ENCODE assay signal across 16 cellular contexts in the genomic region with DNA sequence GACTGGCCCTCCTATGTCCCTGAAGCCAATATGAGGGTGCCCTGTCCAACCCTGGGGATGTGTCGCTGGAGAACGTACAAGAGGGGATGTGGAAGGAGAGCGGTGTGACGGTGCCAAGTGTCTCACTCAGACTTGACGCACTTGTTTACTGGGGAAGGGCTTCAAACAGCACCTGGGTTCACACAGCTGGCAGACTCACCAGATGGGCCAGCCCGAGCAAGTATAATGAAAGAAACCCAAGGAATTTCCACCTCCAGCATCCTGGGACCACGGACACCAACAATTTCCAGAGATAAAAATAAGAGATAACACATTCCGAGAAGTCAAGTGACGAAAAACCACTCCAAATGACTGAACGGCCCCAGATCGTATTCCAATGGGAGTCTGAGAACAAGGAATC. TPM values are rescaled to one million over a fixed set of nuclear protein-coding genes. Genes with fewer than 3 reads are reported as not detected.
DNase-seq lines count a peak whose midpoint lies in the region; ATAC-seq and TF ChIP-seq lines count a peak whose summit lies in the region.
"Had no signal": no experiment of that assay in that cellular context is flagged by ENCODE, and none has a peak within 500 bp of the region (broad histone marks: within the 10 kb centered on the region; RNA-seq: fewer than 3 reads in every experiment).

No MANE protein-coding gene starts in this region.

- DNase-seq in heart left ventricle = no peak
- no peak for DNase-seq in Right ventricle myocardium inferior (ENCODE audit: missing footprints)
- no peak for DNase-seq in T-helper 17 cell
- DNase-seq in epithelial cell of esophagus (ENCODE audit: low read depth) = peak; percentile 67
- DNase-seq in substantia nigra (lab: John Stamatoyannopoulos, UW) = no peak
- DNase-seq in HEK293T (ENCODE audit: extremely low spot score) = no peak
- DNase-seq in activated CD8-positive, alpha-beta memory T cell treated with anti-CD3 and anti-CD28 coated beads, Interleukin-2, amount 50 U/mL, for 4 hours = no peak
- DNase-seq: activated naive CD8-positive, alpha-beta T cell treated with anti-CD3 and anti-CD28 coated beads, Interleukin-2, amount 10 ng/mL, durations not matched to agents 7 days and 5 days; effector CD8-positive, alpha-beta T cell; H7; hypothalamus; NCI-H2081 treated with DMSO at 0.1 percent for 48 hours; NCI-H524 treated with DMSO at 0.1 percent for 48 hours; stimulated activated CD4-positive, alpha-beta T cell treated with anti-CD3 and anti-CD28 coated beads, Interleukin-1b, Interleukin-23, amount 100 ng/mL, for 48 hours had no signal

- no peak for TF ChIP-seq POLR2A in heart left ventricle (IDR thresholded peaks at IDR 0.05)

- H3K27me3 ChIP-seq in heart left ventricle = no peaks in the 10 kb centered on the region

- ATAC-seq in heart left ventricle = peak in 3 of 4 donors; percentile 3 to 19 (median 12)
- no peak for ATAC-seq in Right ventricle myocardium inferior
- no peak for ATAC-seq in T-helper 17 cell
- ATAC-seq: activated CD4-positive, CD25-positive, alpha-beta regulatory T cell treated with anti-CD3 and anti-CD28 coated beads, Interleukin-2, amount 50 U/mL, for 24 hours; sciatic nerve had no signal

- TF ChIP-seq CTCF in heart left ventricle (IDR thresholded peaks at IDR 0.05) (no peak), epithelial cell of esophagus (IDR thresholded peaks at IDR 0.05; ENCODE audit: insufficient read depth, low read depth, low read length, missing control alignments) (no peak)

- CTCF ChIA-PET in HEK293T (lab: Yijun Ruan, JAX) = interaction anchor here (0.5 kb wide), 1 partner anchor 204 kb away, joined by 3 read pairs; no protein-coding TSS in a partner anchor

- H3K4me1 Mint-ChIP-seq in T-helper 17 cell = peaks cover 31% of the 10 kb centered on the region

- peak overlapping the region in 1 of 12 donors; percentile 10 for H3K27ac ChIP-seq in heart left ventricle
- H3K27ac ChIP-seq in substantia nigra (ENCODE audit: low read depth, low read length, poor library complexity, severe bottlenecking) = peak overlapping the region; percentile 13

- H3K4me3 Mint-ChIP-seq in T-helper 17 cell = no peak overlapping the region
- H3K4me3 Mint-ChIP-seq: activated naive CD8-positive, alpha-beta T cell treated with anti-CD3 and anti-CD28 coated beads, Interleukin-2, amount 10 ng/mL, durations not matched to agents 7 days and 5 days had no signal

- POLR2A ChIA-PET in HEK293T (lab: Yijun Ruan, JAX) = interaction anchor here (1.4 kb wide), 1 partner anchor 22 kb away, joined by 4 read pairs; a partner anchor contains a TSS

- H3K9me3 ChIP-seq in heart left ventricle = no peaks in the 10 kb centered on the region
- H3K9me3 ChIP-seq in T-helper 17 cell (ENCODE audit: control insufficient read depth, low read length, poor library complexity, severe bottlenecking) = no peaks in the 10 kb centered on the region

- 55 to 69% (median 65%) methylated on average over 11 of the region's 11 CpGs for WGBS in heart left ventricle, 4 donors

- intact Hi-C loops in heart left ventricle (cut with DNase I) = no loop called here
- intact Hi-C loops in Right ventricle myocardium inferior (cut with DNase I) = no loop called here

- H3K36me3 Mint-ChIP-seq in T-helper 17 cell (ENCODE audit: low read depth) = peaks cover 2% of the 10 kb centered on the region

- peaks cover 8 to 60% (median 35%) of the 10 kb centered on the region in 12 donors for H3K4me1 ChIP-seq in heart left ventricle

- H3K36me3 ChIP-seq in heart left ventricle = peaks cover 0 to 74% (median 61%) of the 10 kb centered on the region in 9 donors

- H3K4me3 ChIP-seq in heart left ventricle (no peak overlapping the region), epithelial cell of esophagus (ENCODE audit: low read length) (no peak overlapping the region)

- peak overlapping the region; percentile 78 for H3K27ac Mint-ChIP-seq in T-helper 17 cell
- H3K27ac Mint-ChIP-seq: activated naive CD8-positive, alpha-beta T cell treated with anti-CD3 and anti-CD28 coated beads, Interleukin-2, amount 10 ng/mL, durations not matched to agents 7 days and 5 days had no signal

- no peaks in the 10 kb centered on the region for H3K27me3 Mint-ChIP-seq in T-helper 17 cell
- H3K27me3 Mint-ChIP-seq: activated naive CD8-positive, alpha-beta T cell treated with anti-CD3 and anti-CD28 coated beads, Interleukin-2, amount 10 ng/mL, durations not matched to agents 7 days and 5 days had no signal

TF ChIP-seq in HEK293T, 16 proteins besides CTCF, POLR2A, EP300 and RAD21:
- no peak for TF ChIP-seq NFRKB (IDR thresholded peaks at IDR 0.05)
- TF ChIP-seq FOXK2 (IDR thresholded peaks at IDR 0.05) = no peak
- no peak for TF ChIP-seq TARDBP (IDR thresholded peaks at IDR 0.05)
- no peak for TF ChIP-seq SP1 (IDR thresholded peaks at IDR 0.05)

RNA-seq across cellular contexts. Expression of a gene that starts 5.3 kb away (rescaled TPM):
- total RNA-seq in heart left ventricle (1,000 to 10,000 TPM in 2 of 9 donors, 100 to 1,000 TPM in 7; 579 to 6,117 (median 707) TPM), Right ventricle myocardium inferior (961 TPM), T-helper 17 cell (100 to 1,000 TPM in 1 of 2 donors, 10 to 100 TPM in 1; 83.3 to 103 TPM)
- 1,000 to 10,000 TPM; 2,714 to 5,384 TPM for polyA plus RNA-seq in heart left ventricle

RNA-seq across cellular contexts. Expression of a gene that starts 12.0 kb away (rescaled TPM):
- 1 to 10 TPM; 2.1 to 5.2 (median 3.2) TPM for total RNA-seq in heart left ventricle
- 1 to 10 TPM; 3.3 to 4.4 TPM for polyA plus RNA-seq in heart left ventricle
- total RNA-seq in Right ventricle myocardium inferior = 2.9 TPM
- 10 to 100 TPM; 12.5 to 18.1 TPM for total RNA-seq in T-helper 17 cell

RNA-seq across cellular contexts. Expression of a gene that starts 21.9 kb away (rescaled TPM):
- total RNA-seq in heart left ventricle (10 to 100 TPM; 12.7 to 24.8 (median 16.4) TPM), Right ventricle myocardium inferior (18.9 TPM), T-helper 17 cell (10 to 100 TPM; 35.0 to 42.9 TPM)
- polyA plus RNA-seq in heart left ventricle = 10 to 100 TPM; 14.1 to 24.3 TPM

RNA-seq across cellular contexts. Expression of a gene that starts 22.1 kb away (rescaled TPM):
- total RNA-seq in heart left ventricle (1 to 10 TPM; 2.1 to 9.0 (median 3.9) TPM), Right ventricle myocardium inferior (3.6 TPM), T-helper 17 cell (1 to 10 TPM; 3.6 to 3.8 TPM)
- polyA plus RNA-seq in heart left ventricle = 1 to 10 TPM; 3.3 to 3.7 TPM

RNA-seq across cellular contexts. Expression of a gene that starts 39.4 kb away (rescaled TPM):
- total RNA-seq in heart left ventricle (10 to 100 TPM; 12.4 to 23.0 (median 15.2) TPM), Right ventricle myocardium inferior (17.6 TPM), T-helper 17 cell (100 to 1,000 TPM; 189 to 198 TPM)
- polyA plus RNA-seq in heart left ventricle = 10 to 100 TPM; 13.9 to 16.0 TPM

Comparison
In these comparisons a context has a peak if more than half of its experiments do, and no peak if none do; other contexts are left out.
1. ATAC-seq: peak in heart left ventricle (3 of 4); none in Right ventricle myocardium inferior (single experiment) and T-helper 17 cell (single experiment).